In genomic region chr12:117084405-117085317, GRCh38 we compare ENCODE assay signal across 27 cellular contexts. TPM values are rescaled to one million over a fixed set of nuclear protein-coding genes. Genes with fewer than 3 reads are reported as not detected.
DNase-seq lines count a peak whose midpoint lies in the region; ATAC-seq and TF ChIP-seq lines count a peak whose summit lies in the region.
"Had no signal": no experiment of that assay in that cellular context is flagged by ENCODE, and none has a peak within 500 bp of the region (broad histone marks: within the 10 kb centered on the region; RNA-seq: fewer than 3 reads in every experiment).

No MANE protein-coding gene starts in this region.

- H3K36me3 ChIP-seq in BLaER1 (0 out of 2 replicates have a peak, but pooled peaks cover 8% of the 10 kb centered on the region), Loucy (ENCODE audit: insufficient read depth, low read length) (peaks cover 15% of the 10 kb centered on the region), neural progenitor cell (peaks cover 5% of the 10 kb centered on the region)
- H3K36me3 ChIP-seq: BE2C, neutrophil, stomach had no signal

- H3K4me1 ChIP-seq in BLaER1, result peaks cover 41% of the 10 kb centered on the region
- H3K4me1 ChIP-seq in Loucy (ENCODE audit: insufficient read depth, low read length, poor library complexity, severe bottlenecking), result peaks cover 48% of the 10 kb centered on the region
- H3K4me1 ChIP-seq in neural progenitor cell, result peaks cover 8% of the 10 kb centered on the region
- H3K4me1 ChIP-seq: BE2C had no signal

- intact Hi-C loops in left cardiac atrium (cut with DNase I), result no loop called here

- peak overlapping the region; percentile 69 for H3K27ac Mint-ChIP-seq in neural progenitor cell
- H3K27ac Mint-ChIP-seq: T-helper 2 cell treated with Interferon-gamma antibody and Interleukin-4, amounts not matched to agents 5 μg/mL and 100 μg/mL, for 36 hours had no signal

- H3K27me3 Mint-ChIP-seq in neural progenitor cell (ENCODE audit: insufficient read depth, low read depth), result peaks cover 9% of the 10 kb centered on the region
- H3K27me3 Mint-ChIP-seq: IgD-negative memory B cell had no signal

- H3K27ac ChIP-seq in BLaER1 (peak overlapping the region; percentile 25), neural progenitor cell (no peak overlapping the region)
- H3K27ac ChIP-seq: GM23248, neutrophil, SK-N-MC, stomach, VCaP had no signal

- H3K79me2 ChIP-seq in Loucy (ENCODE audit: insufficient read depth, low read length) (peaks cover 100% of the 10 kb centered on the region), neural progenitor cell (ENCODE audit: low read depth) (peaks cover 9% of the 10 kb centered on the region)

- no peak for TF ChIP-seq CTCF in Loucy (conservative IDR thresholded peaks at IDR 0.05; ENCODE audit: low read length)
- TF ChIP-seq CTCF in neural progenitor cell (IDR thresholded peaks at IDR 0.05), result no peak

- H3K27me3 ChIP-seq in BLaER1, result no peaks in the 10 kb centered on the region
- H3K27me3 ChIP-seq in Loucy (ENCODE audit: insufficient read depth, low read length, poor library complexity, severe bottlenecking), result no peaks in the 10 kb centered on the region
- no peaks in the 10 kb centered on the region for H3K27me3 ChIP-seq in neural progenitor cell
- H3K27me3 ChIP-seq: BE2C, neutrophil, stomach had no signal

- H3F3A ChIP-seq in Loucy (ENCODE audit: low read depth), result no peaks in the 10 kb centered on the region
- H3F3A ChIP-seq in neural progenitor cell (ENCODE audit: low read depth), result no peaks in the 10 kb centered on the region

- H3K4me2 ChIP-seq in BLaER1 (peak overlapping the region; percentile 49; the same call in 1 of the 2 replicates), Loucy (ENCODE audit: low read depth, low read length, poor library complexity, severe bottlenecking) (peak overlapping the region; percentile 22), neural progenitor cell (no peak overlapping the region)
- H3K4me2 ChIP-seq: A549 had no signal

- H3K9me3 ChIP-seq in BLaER1 (peaks cover 15% of the 10 kb centered on the region), Loucy (ENCODE audit: insufficient read depth, low read depth, low read length) (0 out of 2 replicates have a peak, but pooled peaks cover 3% of the 10 kb centered on the region), neural progenitor cell (ENCODE audit: low read depth) (peaks cover 6% of the 10 kb centered on the region)
- H3K9me3 ChIP-seq: BE2C, neutrophil, stomach had no signal

- DNase-seq in left cardiac atrium (no peak), neural progenitor cell (ENCODE audit: low spot score) (no peak), DMS 273 (lab: John Stamatoyannopoulos, UW; ENCODE audit: unreplicated experiment) (no peak), inferior parietal cortex (ENCODE audit: extremely low spot score) (no peak)
- no peak for DNase-seq in stimulated activated CD4-positive, alpha-beta T cell treated with anti-CD3 and anti-CD28 coated beads, Interleukin-4, amount 100 ng/mL, for 1 hour
- DNase-seq: activated CD4-positive, alpha-beta T cell treated with anti-CD3 and anti-CD28 coated beads, Interleukin-2, amount 50 U/mL, for 48 hours; activated effector memory CD4-positive, alpha-beta T cell treated with anti-CD3 and anti-CD28 coated beads, Interleukin-2, amount 50 U/mL, for 16 hours; BE2C; GM23248; left colon; NCI-H1436 treated with DMSO at 0.1 percent for 48 hours; NCI-H2171; NCI-H524 treated with DMSO at 0.1 percent for 48 hours; stimulated activated CD4-positive, alpha-beta T cell treated with anti-CD3 and anti-CD28 coated beads, Interleukin-4, amount 100 ng/mL, for 4 hours; stomach; trophoblast cell had no signal

- H3K4me1 Mint-ChIP-seq in neural progenitor cell, result peaks cover 8% of the 10 kb centered on the region

- H3K4me3 ChIP-seq in BLaER1 (no peak overlapping the region), Loucy (ENCODE audit: low read length, poor library complexity, severe bottlenecking) (no peak overlapping the region), neural progenitor cell (no peak overlapping the region)
- H3K4me3 ChIP-seq: A549, GM23248, SK-N-MC, stomach had no signal

- H4K20me1 ChIP-seq in BLaER1, result peaks cover 13% of the 10 kb centered on the region; the same call in 1 of the 2 replicates
- peaks cover 49% of the 10 kb centered on the region for H4K20me1 ChIP-seq in Loucy (ENCODE audit: insufficient read depth, low read length, poor library complexity, severe bottlenecking)
- no peaks in the 10 kb centered on the region for H4K20me1 ChIP-seq in neural progenitor cell (ENCODE audit: low read depth)

- no peaks in the 10 kb centered on the region for H3K36me3 Mint-ChIP-seq in neural progenitor cell

- H2AFZ ChIP-seq in Loucy (ENCODE audit: low read length) (no peak overlapping the region), neural progenitor cell (replicated peaks) (no peak overlapping the region)
- H2AFZ ChIP-seq: GM23248 had no signal

- H3K9me3 Mint-ChIP-seq in neural progenitor cell, result peaks cover 6% of the 10 kb centered on the region

- ATAC-seq in left cardiac atrium, result peak; percentile 46 to 51
- no peak for ATAC-seq in GM19023 (IDR thresholded peaks at IDR 0.05; ENCODE audit: unreplicated experiment)
- ATAC-seq: left colon had no signal

- H3K9ac ChIP-seq in BLaER1 (no peak overlapping the region), Loucy (ENCODE audit: low read depth, low read length, poor library complexity, severe bottlenecking) (peak overlapping the region; percentile 10), neural progenitor cell (no peak overlapping the region)
- H3K9ac ChIP-seq: GM23248 had no signal

- H3K4me3 Mint-ChIP-seq in neural progenitor cell, result no peak overlapping the region
- H3K4me3 Mint-ChIP-seq: T-helper 2 cell treated with Interferon-gamma antibody and Interleukin-4, amounts not matched to agents 5 μg/mL and 100 μg/mL, for 36 hours had no signal

- H3K9me2 ChIP-seq in Loucy (replicated peaks; ENCODE audit: low read depth, low read length), result no peaks in the 10 kb centered on the region

RNA-seq across cellular contexts. Expression of gene TESC, which starts 14.6 kb away (rescaled TPM):
- 10 to 100 TPM; 35.1 to 41.2 TPM for total RNA-seq in left cardiac atrium
- 12.4 and 18.0 TPM in 2 replicates for total RNA-seq in neural progenitor cell (ENCODE audit: low replicate concordance)
- total RNA-seq: bronchial epithelial cell, GM23248, RPMI7951 had no signal
